Comparison of ENCODE assay signal across 29 cellular contexts in genomic region chr3:141087071-141087824, GRCh38. TPM values are rescaled to one million over a fixed set of nuclear protein-coding genes. Genes with fewer than 3 reads are reported as not detected.
A peak's percentile ranks its signal among the peaks of the same experiment; 100 is the strongest.
DNase-seq lines count a peak whose midpoint lies in the region; ATAC-seq, FAIRE-seq and TF ChIP-seq lines count a peak whose summit lies in the region.
"Had no signal": no experiment of that assay in that cellular context is flagged by ENCODE, and none has a peak within 500 bp of the region (broad histone marks: within the 10 kb centered on the region; RNA-seq: fewer than 3 reads in every experiment).

No MANE protein-coding gene starts in this region.

- peak overlapping the region in 3 of 5 experiments; percentile 61 to 86 (median 85) for H3K27ac Mint-ChIP-seq in brain
- peak overlapping the region; percentile 87 for H3K27ac Mint-ChIP-seq in nephron progenitor cell
- H3K27ac Mint-ChIP-seq: activated naive CD4-positive, alpha-beta T cell treated with anti-CD3 and anti-CD28 coated beads for 36 hours; CD8-positive, alpha-beta memory T cell had no signal

- intact Hi-C loops in HepG2 (cut with micrococcal nuclease; ENCODE audit: unreplicated experiment), result no loop called here
- intact Hi-C loops in right lobe of liver (cut with DNase I), result no loop called here

- no peak for TF ChIP-seq RAD21 in HepG2 (CRISPR knock-in tag; IDR thresholded peaks at IDR 0.05)

- H3K4me1 Mint-ChIP-seq in brain (peaks cover 88% of the 10 kb centered on the region), nephron progenitor cell (peaks cover 99% of the 10 kb centered on the region)
- H3K4me1 Mint-ChIP-seq: CD8-positive, alpha-beta memory T cell had no signal

- H3K4me3 Mint-ChIP-seq in brain (peak overlapping the region in 1 of 5 experiments; percentile 47), nephron progenitor cell (peak overlapping the region; percentile 45)
- H3K4me3 Mint-ChIP-seq: activated naive CD4-positive, alpha-beta T cell treated with anti-CD3 and anti-CD28 coated beads for 36 hours; CD8-positive, alpha-beta memory T cell had no signal

- H3K36me3 Mint-ChIP-seq in brain, result no peaks in the 10 kb centered on the region
- H3K36me3 Mint-ChIP-seq in nephron progenitor cell (ENCODE audit: low read depth), result no peaks in the 10 kb centered on the region
- H3K36me3 Mint-ChIP-seq: CD8-positive, alpha-beta memory T cell had no signal

- no peaks in the 10 kb centered on the region for H4K20me1 ChIP-seq in HepG2 (ENCODE audit: insufficient read depth, low read length)

- CTCF ChIA-PET in HepG2 (lab: Yijun Ruan, JAX; ENCODE audit: low intra/inter-chr PET ratio, low total read pairs), result no interaction called here

- H3K27me3 ChIP-seq in HepG2 (ENCODE audit: control insufficient read depth in 1 of 2, insufficient read depth in 2 of 2, low read length in 2 of 2), result 0 out of 5 replicates have a peak, but pooled peaks cover 0 to 5% of the 10 kb centered on the region in 2 experiments
- H3K27me3 ChIP-seq in right lobe of liver, result no peaks in the 10 kb centered on the region
- H3K27me3 ChIP-seq: brain microvascular endothelial cell, neutrophil, uterus had no signal

- POLR2A ChIA-PET in HepG2 (lab: Yijun Ruan, JAX), result no interaction called here

- no peak overlapping the region for H2AFZ ChIP-seq in HepG2 (ENCODE audit: low read length)

- no peaks in the 10 kb centered on the region for H3K4me1 ChIP-seq in HepG2 (ENCODE audit: insufficient read depth, low read length)
- no peaks in the 10 kb centered on the region for H3K4me1 ChIP-seq in right lobe of liver
- H3K4me1 ChIP-seq: A549, uterus had no signal

- H3K4me2 ChIP-seq in HepG2 (ENCODE audit: low read depth, low read length), result no peak overlapping the region
- H3K4me2 ChIP-seq: A549, SK-N-SH had no signal

- H3K9me3 ChIP-seq in HepG2 (ENCODE audit: low read length), result no peaks in the 10 kb centered on the region
- no peaks in the 10 kb centered on the region for H3K9me3 ChIP-seq in right lobe of liver
- H3K9me3 ChIP-seq: A549, neutrophil, psoas muscle, SK-N-SH, uterus had no signal

- BruUV-seq in HepG2 (replicated peaks; lab: Mats Ljungman, UMichigan), result no TSS peak

- H3K4me3 ChIP-seq in HepG2 (replicated peaks in 1 of 3; ENCODE audit: insufficient read depth in 1 of 3, low read depth in 2 of 3, low read length in 3 of 3) (no peak overlapping the region), right lobe of liver (no peak overlapping the region)
- H3K4me3 ChIP-seq: A549, psoas muscle, uterus had no signal

- TF ChIP-seq EP300 in HepG2 (IDR thresholded peaks at IDR 0.05; ENCODE audit: low read depth in 2 of 2, low read length in 2 of 2) (no peak), HepG2 (CRISPR knock-in tag; IDR thresholded peaks at IDR 0.05; ENCODE audit: borderline replicate concordance) (no peak)

- TF ChIP-seq CTCF in HepG2 (CRISPR knock-in tag; IDR thresholded peaks at IDR 0.05) (no peak), right lobe of liver (IDR thresholded peaks at IDR 0.05) (no peak), brain (conservative IDR thresholded peaks at IDR 0.05) (no peak), nephron progenitor cell (IDR thresholded peaks at IDR 0.05) (no peak)

- H3K36me3 ChIP-seq in HepG2 (replicated peaks in 1 of 2; ENCODE audit: control insufficient read depth in 1 of 2, insufficient read depth in 2 of 2, low read length in 2 of 2) (no peaks in the 10 kb centered on the region), right lobe of liver (no peaks in the 10 kb centered on the region)
- H3K36me3 ChIP-seq: brain microvascular endothelial cell, neutrophil, uterus had no signal

- H3K27ac ChIP-seq in HepG2 (ENCODE audit: extremely low read length, insufficient read depth, low read length), result no peak overlapping the region
- H3K27ac ChIP-seq in right lobe of liver, result no peak overlapping the region
- H3K27ac ChIP-seq: A549, brain microvascular endothelial cell, neutrophil, psoas muscle, uterus had no signal

- ATAC-seq in HepG2, result peak; percentile 50
- ATAC-seq in right lobe of liver, result no peak

- in situ Hi-C loops in HepG2 (cut with HindIII; ENCODE audit: extremely low pct_ligation_motif_present, low pct_unique_long_range_greater_than_20kb), result no loop called here

- no peak for TF ChIP-seq POLR2A in HepG2 (IDR thresholded peaks at IDR 0.05; ENCODE audit: insufficient read depth in 1 of 2, low read depth in 2 of 2, low read length in 2 of 2)
- no peak for TF ChIP-seq POLR2A in right lobe of liver (IDR thresholded peaks at IDR 0.05)

- no peak overlapping the region for H3K9ac ChIP-seq in HepG2 (ENCODE audit: insufficient read depth, low read depth, low read length)
- H3K9ac ChIP-seq: SK-N-SH had no signal

- 58% methylated on average over 6 of the region's 10 CpGs for WGBS in HepG2 (ENCODE audit: low lambda C conversion rate)
- 47% methylated on average over 5 of the region's 10 CpGs for WGBS in right lobe of liver (ENCODE audit: insufficient coverage, low coverage, low lambda C conversion rate, missing lambda C conversion rate)

- peaks cover 2% of the 10 kb centered on the region for H3K27me3 Mint-ChIP-seq in brain
- H3K27me3 Mint-ChIP-seq in nephron progenitor cell (ENCODE audit: low read depth, poor library complexity), result no peaks in the 10 kb centered on the region

- DNase-seq in HepG2 (ENCODE audit: low spot score), result no peak
- DNase-seq in right lobe of liver, result no peak
- DNase-seq in nephron progenitor cell, result no peak
- DNase-seq in D341Med (ENCODE audit: low spot score), result no peak
- no peak for DNase-seq in SIG-M5 treated with dmso at 0.1 percent for 504 hours (lab: John Stamatoyannopoulos, UW; ENCODE audit: unreplicated experiment)
- no peak for DNase-seq in effector CD4-positive, alpha-beta T cell
- DNase-seq in NCI-H1092 treated with DMSO at 0.1 percent for 48 hours (lab: John Stamatoyannopoulos, UW), result no peak
- DNase-seq: activated CD4-positive, alpha-beta T cell treated with anti-CD3 and anti-CD28 coated beads for 48 hours; activated naive CD4-positive, alpha-beta T cell treated with anti-CD3 and anti-CD28 coated beads for 36 hours; activated T-cell treated with anti-CD3 and anti-CD28 coated beads, Interleukin-2, amount 50 U/mL, for 48 hours; brain microvascular endothelial cell; CD8-positive, alpha-beta memory T cell; DMS153; GDM1; H7; KBM-7; MM.1S; NCI-H2107; RPMI8226; SK-N-SH; stimulated activated naive CD4-positive, alpha-beta T cell; T-helper 2 cell; uterus had no signal

- H3K79me2 ChIP-seq in HepG2 (ENCODE audit: insufficient read depth, low read length), result no peaks in the 10 kb centered on the region

- no peak for FAIRE-seq in HepG2 (lab: Jason Lieb, UNC)
- FAIRE-seq: A549, islet of Langerhans had no signal

- H3K9me3 Mint-ChIP-seq in brain (peaks cover 0 to 4% (median 0%) of the 10 kb centered on the region in 5 experiments), nephron progenitor cell (no peaks in the 10 kb centered on the region)
- H3K9me3 Mint-ChIP-seq: activated naive CD4-positive, alpha-beta T cell treated with anti-CD3 and anti-CD28 coated beads for 36 hours; CD8-positive, alpha-beta memory T cell had no signal

TF ChIP-seq in HepG2, 621 proteins besides CTCF, POLR2A, EP300 and RAD21:
- TF ChIP-seq CREB1 (IDR thresholded peaks at IDR 0.05) (peak; percentile 66), CREB1 (CRISPR knock-in tag; IDR thresholded peaks at IDR 0.05) (no peak), ZNF629 (CRISPR knock-in tag; conservative IDR thresholded peaks at IDR 0.05) (peak; percentile 54; the same call in 1 of the 2 replicates), DZIP1 (CRISPR knock-in tag; IDR thresholded peaks at IDR 0.05) (no peak)

RNA-seq across cellular contexts. Expression of gene SPSB4, which starts 36.1 kb away (rescaled TPM):
- total RNA-seq in HepG2 (2016; rRNA removed; fragmentation: Illumina TruSeq; extraction: Trizol) (not detected in 2 replicates), right lobe of liver (1 to 10 TPM in 1 of 6 experiments, under 1 TPM in 2, not detected in 3; 0.62 to 1.0 (median 0.98) TPM)
- total RNA-seq in HepG2 (2016; cell fraction: cytosol; rRNA removed; fragmentation: Illumina TruSeq; extraction: Trizol; ENCODE audit: low read depth), result not detected in 2 replicates
- total RNA-seq in HepG2 (2016; cell fraction: insoluble cytoplasmic fraction; rRNA removed; fragmentation: Illumina TruSeq; extraction: Trizol), result not detected in 2 replicates
- total RNA-seq in HepG2 (2016; cell fraction: membrane; rRNA removed; fragmentation: Illumina TruSeq; extraction: Trizol), result not detected in 2 replicates
- not detected in 2 replicates for total RNA-seq in HepG2 (2016; cell fraction: nucleus; rRNA removed; fragmentation: Illumina TruSeq; extraction: Trizol)
- polyA plus RNA-seq in HepG2 (2011; rRNA removed) (not detected in 2 replicates), brain (ENCODE audit: insufficient read depth, low read depth, low replicate concordance) (5.4 TPM)
- not detected in 2 replicates for polyA plus RNA-seq in HepG2 (2011; cell fraction: cytosol; rRNA removed)
- not detected in 2 replicates for polyA plus RNA-seq in HepG2 (2011; cell fraction: nucleus; rRNA removed)
- not detected in 2 replicates for polyA plus RNA-seq in HepG2 (2012)
- polyA plus RNA-seq in HepG2 (2016; cell fraction: cytosol; fragmentation: Illumina TruSeq; extraction: Trizol; ENCODE audit: low read depth), result not detected in 2 replicates
- not detected in 2 replicates for polyA plus RNA-seq in HepG2 (2016; cell fraction: insoluble cytoplasmic fraction; fragmentation: Illumina TruSeq; extraction: Trizol; ENCODE audit: low read depth)
- polyA plus RNA-seq in HepG2 (2016; cell fraction: membrane; fragmentation: Illumina TruSeq; extraction: Trizol; ENCODE audit: low read depth), result not detected in 2 replicates
- polyA plus RNA-seq in HepG2 (2016; cell fraction: nucleus; fragmentation: Illumina TruSeq; extraction: Trizol; ENCODE audit: insufficient read depth, low read depth), result not detected in 2 replicates
- polyA minus RNA-seq in HepG2 (2011; rRNA and poly(A)+ RNA removed; ENCODE audit: low replicate concordance), result not detected in 2 replicates
- not detected in 2 replicates for polyA minus RNA-seq in HepG2 (2011; cell fraction: cytosol; rRNA and poly(A)+ RNA removed)
- polyA minus RNA-seq in HepG2 (2011; cell fraction: nucleus; rRNA and poly(A)+ RNA removed), result not detected in 2 replicates
- total RNA-seq: activated naive CD4-positive, alpha-beta T cell treated with anti-CD3 and anti-CD28 coated beads for 36 hours; CD8-positive, alpha-beta memory T cell; mononuclear cell had no signal
- polyA plus RNA-seq: CD8-positive, alpha-beta memory T cell had no signal
